Comparison of ENCODE assay signal across 11 cellular contexts in the genomic region with DNA sequence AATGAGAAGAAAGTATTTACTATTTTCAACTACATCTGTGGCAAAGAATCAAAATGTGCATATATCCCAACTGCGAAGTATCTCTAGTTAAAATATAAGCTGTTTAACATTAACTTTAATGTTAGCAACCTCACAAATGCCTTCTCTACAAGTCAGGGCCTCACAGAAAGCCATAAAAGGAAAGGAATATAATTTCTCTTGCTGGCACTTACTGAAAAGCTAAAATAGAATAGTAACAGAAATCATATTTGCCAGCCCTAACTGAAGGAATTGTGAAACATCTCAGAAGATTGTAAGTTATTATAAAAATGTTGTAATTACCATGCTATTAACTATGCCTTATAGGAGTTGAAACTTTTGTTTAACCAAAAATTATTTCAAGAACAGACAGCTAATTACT.
DNase-seq lines count a peak whose midpoint lies in the region; ATAC-seq, FAIRE-seq and TF ChIP-seq lines count a peak whose summit lies in the region.
"Had no signal": no experiment of that assay in that cellular context is flagged by ENCODE, and none has a peak within 500 bp of the region (broad histone marks: within the 10 kb centered on the region; RNA-seq: fewer than 3 reads in every experiment).

No MANE protein-coding gene starts in this region.

- H3K4me1 ChIP-seq in thymus (ENCODE audit: control insufficient read depth, insufficient read depth, low read length), result peaks cover 1% of the 10 kb centered on the region

- H3K9me3 Mint-ChIP-seq in activated T-cell treated with anti-CD3 and anti-CD28 coated beads, Interleukin-2, amount 50 U/mL, for 4 hours, result no peaks in the 10 kb centered on the region
- peaks cover 4% of the 10 kb centered on the region for H3K9me3 Mint-ChIP-seq in activated CD8-positive, alpha-beta T cell treated with anti-CD3 and anti-CD28 coated beads, Interleukin-2, amount 10 ng/mL, durations not matched to agents 7 days and 5 days (ENCODE audit: insufficient read depth)
- no peaks in the 10 kb centered on the region for H3K9me3 Mint-ChIP-seq in progenitor cell of endocrine pancreas (ENCODE audit: low read depth)

- H3K4me1 Mint-ChIP-seq in activated T-cell treated with anti-CD3 and anti-CD28 coated beads, Interleukin-2, amount 50 U/mL, for 4 hours (ENCODE audit: low read depth), result peaks cover 69% of the 10 kb centered on the region
- H3K4me1 Mint-ChIP-seq in activated CD8-positive, alpha-beta T cell treated with anti-CD3 and anti-CD28 coated beads, Interleukin-2, amount 10 ng/mL, durations not matched to agents 7 days and 5 days (ENCODE audit: low read depth), result peaks cover 69% of the 10 kb centered on the region
- peaks cover 21% of the 10 kb centered on the region for H3K4me1 Mint-ChIP-seq in progenitor cell of endocrine pancreas (ENCODE audit: low read depth)

- no peaks in the 10 kb centered on the region for H3K36me3 ChIP-seq in thymus (ENCODE audit: control insufficient read depth, insufficient read depth)

- 9% methylated on average over 1 of the region's 1 CpG for WGBS in thymus

- CTCF ChIA-PET in activated CD8-positive, alpha-beta T cell treated with anti-CD3 and anti-CD28 coated beads, Interleukin-2, amount 10 ng/mL, durations not matched to agents 7 days and 5 days (lab: Charles Lee), result interaction anchor here (1.1 to 3.2 kb wide), 11 partner anchors 9 to 77 kb away, joined by 3 to 24 read pairs (median 5); no protein-coding TSS in a partner anchor

- peak overlapping the region; percentile 33 for H3K4me3 ChIP-seq in thymus (ENCODE audit: low read length)

- DNase-seq in activated T-cell treated with anti-CD3 and anti-CD28 coated beads, Interleukin-2, amount 50 U/mL, for 4 hours, result no peak
- DNase-seq in activated T-cell treated with anti-CD3 and anti-CD28 coated beads, Interleukin-2, amount 50 U/mL, for 1 hour, result no peak
- no peak for DNase-seq in activated CD8-positive, alpha-beta T cell treated with anti-CD3 and anti-CD28 coated beads, Interleukin-2, amount 10 ng/mL, durations not matched to agents 7 days and 5 days
- DNase-seq in left colon (no peak), NCI-H345 treated with DMSO at 0.1 percent for 48 hours (lab: John Stamatoyannopoulos, UW; ENCODE audit: unreplicated experiment) (no peak), GM12892 (ENCODE audit: insufficient read length) (no peak), progenitor cell of endocrine pancreas (ENCODE audit: low spot score, unreplicated experiment) (no peak)
- DNase-seq: activated CD4-positive, CD25-positive, alpha-beta regulatory T cell; effector CD4-positive, alpha-beta T cell; NCI-H2171 treated with DMSO at 0.1 percent for 48 hours had no signal

- no peaks in the 10 kb centered on the region for H3K27me3 ChIP-seq in thymus (ENCODE audit: control insufficient read depth, insufficient read depth)

- TF ChIP-seq CTCF in progenitor cell of endocrine pancreas (IDR thresholded peaks at IDR 0.05; ENCODE audit: unreplicated experiment), result no peak

- no peaks in the 10 kb centered on the region for H3K27me3 Mint-ChIP-seq in activated T-cell treated with anti-CD3 and anti-CD28 coated beads, Interleukin-2, amount 50 U/mL, for 4 hours (ENCODE audit: low read depth)
- H3K27me3 Mint-ChIP-seq in activated CD8-positive, alpha-beta T cell treated with anti-CD3 and anti-CD28 coated beads, Interleukin-2, amount 10 ng/mL, durations not matched to agents 7 days and 5 days (ENCODE audit: low read depth), result no peaks in the 10 kb centered on the region
- no peaks in the 10 kb centered on the region for H3K27me3 Mint-ChIP-seq in progenitor cell of endocrine pancreas

- peak overlapping the region; percentile 81 for H3K4me3 Mint-ChIP-seq in activated T-cell treated with anti-CD3 and anti-CD28 coated beads, Interleukin-2, amount 50 U/mL, for 4 hours
- H3K4me3 Mint-ChIP-seq in activated CD8-positive, alpha-beta T cell treated with anti-CD3 and anti-CD28 coated beads, Interleukin-2, amount 10 ng/mL, durations not matched to agents 7 days and 5 days, result peak overlapping the region; percentile 82
- no peak overlapping the region for H3K4me3 Mint-ChIP-seq in progenitor cell of endocrine pancreas (ENCODE audit: low read depth)

- ATAC-seq in activated T-cell treated with anti-CD3 and anti-CD28 coated beads, Interleukin-2, amount 50 U/mL, for 4 hours, result no peak
- no peak for ATAC-seq in activated CD8-positive, alpha-beta T cell treated with anti-CD3 and anti-CD28 coated beads, Interleukin-2, amount 10 ng/mL, durations not matched to agents 7 days and 5 days
- peak; percentile 65 for ATAC-seq in left colon

- intact Hi-C loops in left colon (cut with DNase I, micrococcal nuclease), result loop anchor here in 1 of 2 donors (5.0 kb wide), 1 partner anchor 64 kb away; a partner anchor contains a TSS

- peaks cover 4% of the 10 kb centered on the region for H3K36me3 Mint-ChIP-seq in activated T-cell treated with anti-CD3 and anti-CD28 coated beads, Interleukin-2, amount 50 U/mL, for 4 hours (ENCODE audit: insufficient read depth)
- peaks cover 9% of the 10 kb centered on the region for H3K36me3 Mint-ChIP-seq in activated CD8-positive, alpha-beta T cell treated with anti-CD3 and anti-CD28 coated beads, Interleukin-2, amount 10 ng/mL, durations not matched to agents 7 days and 5 days (ENCODE audit: low read depth)
- no peaks in the 10 kb centered on the region for H3K36me3 Mint-ChIP-seq in progenitor cell of endocrine pancreas (ENCODE audit: insufficient read depth)

- H3K27ac Mint-ChIP-seq in activated CD8-positive, alpha-beta T cell treated with anti-CD3 and anti-CD28 coated beads, Interleukin-2, amount 10 ng/mL, durations not matched to agents 7 days and 5 days, result peak overlapping the region; percentile 84
- no peak overlapping the region for H3K27ac Mint-ChIP-seq in progenitor cell of endocrine pancreas

- FAIRE-seq in GM12892 (lab: Jason Lieb, UNC), result no peak

- H3K9me3 ChIP-seq in thymus (ENCODE audit: control insufficient read depth), result no peaks in the 10 kb centered on the region

- no peak for TF ChIP-seq POLR2A in GM12892 (IDR thresholded peaks at IDR 0.05; ENCODE audit: low read depth, low read length)

- H3K27ac ChIP-seq in thymus (ENCODE audit: low read depth), result no peak overlapping the region

- POLR2A ChIA-PET in activated CD8-positive, alpha-beta T cell treated with anti-CD3 and anti-CD28 coated beads, Interleukin-2, amount 10 ng/mL, durations not matched to agents 7 days and 5 days (lab: Charles Lee), result interaction anchor here (1.1 to 3.5 kb wide), 8 partner anchors 10 to 65 kb away, joined by 3 to 21 read pairs (median 6); a partner anchor contains a TSS
